Comparison of ENCODE assay signal across 8 cellular contexts in the genomic region with DNA sequence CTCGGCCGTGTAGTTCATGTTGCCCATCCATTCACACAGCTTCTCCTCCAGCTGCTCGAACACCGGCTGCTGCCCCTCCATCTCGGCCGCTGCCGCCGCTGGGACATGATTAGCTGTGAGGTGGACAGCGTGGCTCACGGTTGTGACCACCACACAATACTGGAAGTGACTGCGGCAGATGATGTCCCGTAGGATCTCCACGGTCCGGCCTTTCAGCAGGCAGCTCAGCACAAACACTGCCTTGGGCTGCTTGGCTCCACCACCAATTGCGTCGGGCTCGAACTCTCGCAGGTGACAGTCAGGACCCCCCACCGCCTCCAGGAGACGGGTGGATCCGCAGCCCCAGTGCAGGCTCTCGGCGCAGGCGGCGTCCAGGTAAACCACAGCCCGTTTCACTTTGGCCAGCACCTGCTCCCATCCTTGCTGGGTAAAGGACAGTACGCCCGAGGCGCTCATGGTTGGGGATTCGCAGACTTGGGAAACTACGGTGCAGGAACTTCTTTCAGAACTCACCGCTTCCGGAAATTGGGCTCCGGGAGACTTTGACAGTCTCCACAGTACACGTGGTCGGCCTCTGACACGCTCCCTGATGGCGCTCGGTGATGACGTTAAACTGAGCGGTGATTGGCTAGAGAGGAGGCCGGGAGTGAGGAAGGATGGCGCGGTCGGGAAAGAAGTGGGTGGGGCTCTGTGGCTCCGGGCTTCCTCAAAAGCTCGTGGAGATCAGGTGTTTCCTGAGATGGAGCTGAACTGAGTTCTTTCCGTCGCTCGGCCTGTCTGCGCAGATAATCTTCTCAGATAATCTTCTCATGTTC. TPM values are rescaled to one million over a fixed set of nuclear protein-coding genes. Genes with fewer than 3 reads are reported as not detected.
DNase-seq lines count a peak whose midpoint lies in the region; ATAC-seq and TF ChIP-seq lines count a peak whose summit lies in the region.

A gene (minus strand): TSS at position 576 of the 815 bp plus-strand sequence.

- peaks cover 49% of the 10 kb centered on the region for H3K4me1 Mint-ChIP-seq in activated B cell treated with CpG ODN at 0.5 μM for 24 hours

- H3K4me3 ChIP-seq in spleen: peak within 1 kb of the TSS; percentile 85 to 100 (median 91)

- TF ChIP-seq CTCF in activated B cell treated with CpG ODN at 0.5 μM for 24 hours (IDR thresholded peaks at IDR 0.05) (no peak), spleen (IDR thresholded peaks at IDR 0.05 in 8 of 11, conservative IDR thresholded peaks at IDR 0.05 in 3 of 11) (no peak)

- CTCF ChIA-PET in activated B cell treated with CpG ODN at 0.5 μM for 24 hours (lab: Charles Lee): no interaction called here

- H3K36me3 ChIP-seq in spleen: no peaks in the 10 kb centered on the region

- intact Hi-C loops in activated B cell treated with CpG ODN at 0.5 μM for 24 hours (cut with micrococcal nuclease): loop anchor here (1.0 to 10.0 kb wide), 6 partner anchors 12 to 1523 kb away; a partner anchor contains a TSS
- intact Hi-C loops in spleen (cut with DNase I; ENCODE audit: low total_unique reads): no loop called here

- H3K9me3 Mint-ChIP-seq in activated B cell treated with CpG ODN at 0.5 μM for 24 hours: no peaks in the 10 kb centered on the region

- peaks cover 12% of the 10 kb centered on the region for H3K27me3 Mint-ChIP-seq in activated B cell treated with CpG ODN at 0.5 μM for 24 hours

- H3K27ac ChIP-seq in spleen: peak within 1 kb of the TSS; percentile 36 to 84 (median 80)

- peak within 1 kb of the TSS; percentile 95 for H3K4me3 Mint-ChIP-seq in activated B cell treated with CpG ODN at 0.5 μM for 24 hours

- ATAC-seq in HG03196 (IDR thresholded peaks at IDR 0.05; ENCODE audit: unreplicated experiment) (peak; percentile 95), activated B cell treated with CpG ODN at 0.5 μM for 24 hours (ENCODE audit: low read depth) (peak; percentile 98)

- peaks cover 14% of the 10 kb centered on the region for H3K36me3 Mint-ChIP-seq in activated B cell treated with CpG ODN at 0.5 μM for 24 hours (ENCODE audit: low read depth)

- H3K9me3 ChIP-seq in spleen: no peaks in the 10 kb centered on the region

- H3K27me3 ChIP-seq in spleen (replicated peaks in 1 of 7): peaks cover 0 to 8% (median 0%) of the 10 kb centered on the region in 7 donors

- TF ChIP-seq POLR2A in GM18951 (IDR thresholded peaks at IDR 0.05; ENCODE audit: extremely low read depth, insufficient read depth, insufficient read length) (peak; percentile 74), spleen (IDR thresholded peaks at IDR 0.05) (no peak)

- in situ Hi-C loops in GM18951 (cut with MboI; ENCODE audit: low sequenced_read_pairs, unreplicated experiment): no loop called here

- peak within 1 kb of the TSS; percentile 93 for H3K27ac Mint-ChIP-seq in activated B cell treated with CpG ODN at 0.5 μM for 24 hours

- H3K4me1 ChIP-seq in spleen: peaks cover 35 to 61% (median 52%) of the 10 kb centered on the region in 6 donors

- POLR2A ChIA-PET in activated B cell treated with CpG ODN at 0.5 μM for 24 hours (lab: Charles Lee): interaction anchor here (1.2 to 1.9 kb wide), 3 partner anchors 11 to 16 kb away, joined by 3 to 19 read pairs (median 7); a partner anchor contains a TSS

- DNase-seq in AG08395 (ENCODE audit: low spot score) (peak; percentile 99), NCI-H345 (lab: John Stamatoyannopoulos, UW) (peak; percentile 94), activated B cell treated with CpG ODN at 0.5 μM for 24 hours (peak; percentile 94), inferior parietal cortex (ENCODE audit: extremely low spot score) (peak; percentile 100), spleen (peak; percentile 97)
- peak; percentile 94 for DNase-seq in central memory CD4-positive, alpha-beta T cell

- 0 to 1% (median 0%) methylated on average over 39 to 51 of the region's 51 CpGs for WGBS in spleen, 5 donors

RNA-seq across cellular contexts. Expression of the gene that starts here (rescaled TPM):
- 36.1 and 46.6 TPM in 2 replicates for total RNA-seq in activated B cell treated with CpG ODN at 0.5 μM for 24 hours
- 10 to 100 TPM; 20.4 to 42.1 (median 23.0) TPM for total RNA-seq in spleen
- polyA plus RNA-seq in spleen: 1 to 10 TPM; 3.6 to 6.1 (median 4.8) TPM

Comparison
In these comparisons a context has a peak if more than half of its experiments do, and no peak if none do; other contexts are left out.
1. Peak in every context shown above with its lines: DNase-seq, ATAC-seq, H3K4me3 ChIP-seq and H3K27ac ChIP-seq.